24 cellular contexts compared by ENCODE assay signal in the genomic region with DNA sequence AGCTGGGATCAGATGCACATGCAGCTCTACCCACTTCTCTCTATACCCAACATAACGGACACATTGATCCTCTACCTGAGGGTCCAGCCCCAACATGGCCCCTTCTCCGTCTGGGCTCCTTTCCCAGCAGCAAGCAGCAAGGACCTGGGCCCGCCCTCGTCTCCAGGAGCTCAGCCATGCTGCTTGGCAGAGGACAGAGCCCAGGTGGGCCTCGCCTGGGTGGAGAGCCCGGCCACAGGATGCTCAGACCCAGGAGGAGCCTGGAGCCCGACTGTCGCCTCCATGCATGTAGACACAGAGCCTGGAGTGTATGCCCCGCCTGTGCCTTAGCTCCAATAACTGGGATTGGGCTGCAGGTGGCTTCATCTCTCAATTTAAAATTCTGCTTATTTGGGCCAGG. TPM values are rescaled to one million over a fixed set of nuclear protein-coding genes. Genes with fewer than 3 reads are reported as not detected.
DNase-seq lines count a peak whose midpoint lies in the region; ATAC-seq, FAIRE-seq and TF ChIP-seq lines count a peak whose summit lies in the region.
"Had no signal": no experiment of that assay in that cellular context is flagged by ENCODE, and none has a peak within 500 bp of the region (broad histone marks: within the 10 kb centered on the region; RNA-seq: fewer than 3 reads in every experiment).

No MANE protein-coding gene starts in this region.

- no peak for FAIRE-seq in kidney (lab: Jason Lieb, UNC)
- FAIRE-seq: A204.1, GM12891, GM18507 had no signal

- H3K27me3 ChIP-seq in trophoblast cell (ENCODE audit: insufficient read depth, low read length), result no peaks in the 10 kb centered on the region
- H3K27me3 ChIP-seq: BE2C had no signal

- H3K27ac Mint-ChIP-seq in T-helper 17 cell, result no peak overlapping the region
- H3K27ac Mint-ChIP-seq: CD4-positive, CD25-positive, alpha-beta regulatory T cell; IgD-negative memory B cell had no signal

- H3K4me2 ChIP-seq in trophoblast cell (ENCODE audit: low read length), result no peak overlapping the region

- no peak for TF ChIP-seq CTCF in C4-2B (conservative IDR thresholded peaks at IDR 0.05)
- TF ChIP-seq CTCF in RWPE1 (conservative IDR thresholded peaks at IDR 0.05; ENCODE audit: low read depth), result no peak
- no peak for TF ChIP-seq CTCF in kidney (IDR thresholded peaks at IDR 0.05; ENCODE audit: borderline replicate concordance, extremely low read depth, insufficient read depth)

- peaks cover 6% of the 10 kb centered on the region for H3K4me1 Mint-ChIP-seq in T-helper 17 cell
- H3K4me1 Mint-ChIP-seq: IgD-negative memory B cell had no signal

- H3K79me1 ChIP-seq in trophoblast cell (ENCODE audit: low read length), result no peaks in the 10 kb centered on the region

- no peak overlapping the region for H2BK5ac ChIP-seq in trophoblast cell (ENCODE audit: low read depth, low read length, poor library complexity)

- no peaks in the 10 kb centered on the region for H3K27me3 Mint-ChIP-seq in T-helper 17 cell
- H3K27me3 Mint-ChIP-seq: CD4-positive, CD25-positive, alpha-beta regulatory T cell; CD8-positive, alpha-beta memory T cell; IgD-negative memory B cell had no signal

- peaks cover 2% of the 10 kb centered on the region for H3K36me3 Mint-ChIP-seq in T-helper 17 cell (ENCODE audit: low read depth)

- H3K4me1 ChIP-seq in kidney (ENCODE audit: control insufficient read depth in 1 of 2, insufficient read depth in 1 of 2, low read depth in 1 of 2, low read length in 2 of 2) (no peaks in the 10 kb centered on the region), trophoblast cell (ENCODE audit: control insufficient read depth in 1 of 2, insufficient read depth in 2 of 2, low read length in 2 of 2) (peaks cover 12 to 18% of the 10 kb centered on the region in 2 experiments)
- H3K4me1 ChIP-seq: BE2C had no signal

- no peak overlapping the region for H3K4ac ChIP-seq in trophoblast cell (ENCODE audit: low read depth, low read length)

- H3K9me3 ChIP-seq in kidney (ENCODE audit: control insufficient read depth in 1 of 2, low read length in 2 of 2) (no peaks in the 10 kb centered on the region), T-helper 17 cell (ENCODE audit: control insufficient read depth, low read length, poor library complexity, severe bottlenecking) (no peaks in the 10 kb centered on the region), trophoblast cell (ENCODE audit: insufficient read depth, low read depth, low read length) (no peaks in the 10 kb centered on the region)
- H3K9me3 ChIP-seq: BE2C had no signal

- H2BK12ac ChIP-seq in trophoblast cell (ENCODE audit: low read length), result no peak overlapping the region

- no peak overlapping the region for H3K4me3 ChIP-seq in kidney (ENCODE audit: low read length in 2 of 2)
- no peak overlapping the region for H3K4me3 ChIP-seq in trophoblast cell (ENCODE audit: low read depth, low read length)
- H3K4me3 ChIP-seq: GM23248 had no signal

- H2AFZ ChIP-seq in trophoblast cell (ENCODE audit: insufficient read depth, low read length, poor library complexity), result no peak overlapping the region
- H2AFZ ChIP-seq: GM23248 had no signal

- H3K36me3 ChIP-seq in kidney (ENCODE audit: control insufficient read depth in 1 of 2, insufficient read depth in 2 of 2, low read length in 2 of 2) (peaks cover 8 to 16% of the 10 kb centered on the region in 2 donors), trophoblast cell (ENCODE audit: control insufficient read depth in 1 of 2, insufficient read depth in 2 of 2, low read length in 2 of 2) (peaks cover 28 to 30% of the 10 kb centered on the region in 2 experiments)

- DNase-seq in RWPE1 (ENCODE audit: low spot score) (no peak), kidney (peak; percentile 60), T-helper 17 cell (no peak), trophoblast cell (no peak), NCI-H526 (lab: John Stamatoyannopoulos, UW) (no peak)
- DNase-seq in activated T-cell treated with anti-CD3 and anti-CD28 coated beads, Interleukin-2, amount 50 U/mL, for 1 hour, result no peak
- DNase-seq: ACHN; BE2C; CD4-positive, CD25-positive, alpha-beta regulatory T cell; CD8-positive, alpha-beta memory T cell; COR-L47; DMS 273 treated with DMSO at 0.1 percent for 48 hours; DMS53; DND-41; EL; GM23248; HCEC 1CT; KBM-7 had no signal

- H2AK5ac ChIP-seq in trophoblast cell (ENCODE audit: low read length), result no peak overlapping the region

- no peak overlapping the region for H3K4me3 Mint-ChIP-seq in T-helper 17 cell
- H3K4me3 Mint-ChIP-seq: CD4-positive, CD25-positive, alpha-beta regulatory T cell; CD8-positive, alpha-beta memory T cell; IgD-negative memory B cell had no signal

- H3K27ac ChIP-seq in C4-2B, result 0 out of 2 replicates have a peak overlapping the region, but pooled peaks have one; percentile 1
- peak overlapping the region; percentile 42 for H3K27ac ChIP-seq in RWPE1
- no peak overlapping the region for H3K27ac ChIP-seq in kidney (ENCODE audit: low read depth in 2 of 2, low read length in 2 of 2)
- H3K27ac ChIP-seq in trophoblast cell (ENCODE audit: low read depth, low read length), result no peak overlapping the region
- H3K27ac ChIP-seq: GM23248, HL-60 had no signal

- CTCF ChIA-PET in RWPE1 (lab: Yijun Ruan, JAX), result interaction anchor here (0.7 to 2.2 kb wide), 2 partner anchors 12 to 126 kb away, joined by 3 to 16 read pairs; no protein-coding TSS in a partner anchor

- no peak for ATAC-seq in T-helper 17 cell

- no peak overlapping the region for H3K23ac ChIP-seq in trophoblast cell (ENCODE audit: low read length)

- intact Hi-C loops in kidney (cut with DNase I), result loop anchor here (10.0 kb wide), 1 partner anchor 121 kb away; a partner anchor contains a TSS

- H3K14ac ChIP-seq in trophoblast cell (ENCODE audit: low read length), result no peak overlapping the region

- no peak overlapping the region for H3K18ac ChIP-seq in trophoblast cell (ENCODE audit: low read length)

- no peak overlapping the region for H2BK120ac ChIP-seq in trophoblast cell (ENCODE audit: insufficient read depth, low read length, poor library complexity)

- H3K9ac ChIP-seq in kidney (ENCODE audit: low read length in 2 of 2) (no peak overlapping the region), trophoblast cell (ENCODE audit: low read length) (no peak overlapping the region)
- H3K9ac ChIP-seq: GM23248 had no signal

- no CpG with 5 or more reads among the region's 9 CpGs for whole genome bisulfite sequencing in trophoblast cell (ENCODE audit: extremely low coverage, insufficient coverage, insufficient read length)

- POLR2A ChIA-PET in RWPE1 (lab: Yijun Ruan, JAX; ENCODE audit: low non-redundant PET), result no interaction called here

- H4K12ac ChIP-seq in trophoblast cell (ENCODE audit: low read depth, low read length), result no peak overlapping the region

- no peak overlapping the region for H4K91ac ChIP-seq in trophoblast cell (ENCODE audit: low read depth, low read length)

- H3K79me2 ChIP-seq in trophoblast cell (ENCODE audit: control insufficient read depth, insufficient read depth, low read length, poor library complexity), result no peaks in the 10 kb centered on the region

- no peak overlapping the region for H4K8ac ChIP-seq in trophoblast cell (ENCODE audit: low read depth, low read length)

RNA-seq across cellular contexts. Expression of a gene that starts 57.0 kb away (rescaled TPM):
- total RNA-seq in kidney (79.4 TPM), T-helper 17 cell (10 to 100 TPM; 79.1 to 89.0 TPM)
- polyA plus RNA-seq in kidney (ENCODE audit: insufficient read depth, low read depth, low replicate concordance), result 46.7 TPM
- polyA plus RNA-seq in trophoblast cell (2013), result 16.0 and 17.2 TPM in 2 replicates

RNA-seq across cellular contexts. Expression of a gene that starts 57.6 kb away (rescaled TPM):
- total RNA-seq in kidney, result 43.3 TPM
- polyA plus RNA-seq in kidney (ENCODE audit: insufficient read depth, low read depth, low replicate concordance), result 13.6 TPM
- 100 to 1,000 TPM in 1 of 2 donors, 10 to 100 TPM in 1; 87.3 to 126 TPM for total RNA-seq in T-helper 17 cell
- polyA plus RNA-seq in trophoblast cell (2013), result 120 and 124 TPM in 2 replicates

Comparison
In these comparisons a context has a peak if more than half of its experiments do, and no peak if none do; other contexts are left out.
1. H3K27ac ChIP-seq: peak in C4-2B (single experiment) and RWPE1 (single experiment); none in kidney (0 of 2) and trophoblast cell (single experiment).